ENCODE assay signal across 8 cellular contexts in genomic region chr11:73288873-73289707, GRCh38. TPM values are rescaled to one million over a fixed set of nuclear protein-coding genes. Genes with fewer than 3 reads are reported as not detected.
DNase-seq lines count a peak whose midpoint lies in the region; ATAC-seq, FAIRE-seq and TF ChIP-seq lines count a peak whose summit lies in the region.

No MANE protein-coding gene starts in this region.

- H3K27me3 Mint-ChIP-seq in activated CD4-positive, alpha-beta T cell treated with anti-CD3 and anti-CD28 coated beads for 36 hours: no peaks in the 10 kb centered on the region

- POLR2A ChIA-PET in activated CD4-positive, alpha-beta T cell treated with anti-CD3 and anti-CD28 coated beads for 36 hours (lab: Charles Lee): no interaction called here

- no peaks in the 10 kb centered on the region for H3K27me3 ChIP-seq in right lobe of liver

- peak; percentile 78 to 88 (median 81) for TF ChIP-seq CTCF in right lobe of liver (IDR thresholded peaks at IDR 0.05)

- peaks cover 6% of the 10 kb centered on the region for H3K4me1 Mint-ChIP-seq in activated CD4-positive, alpha-beta T cell treated with anti-CD3 and anti-CD28 coated beads for 36 hours

- TF ChIP-seq POLR2A in right lobe of liver (IDR thresholded peaks at IDR 0.05): no peak

- peak; percentile 46 for ATAC-seq in HG03039 (IDR thresholded peaks at IDR 0.05; ENCODE audit: unreplicated experiment)
- peak; percentile 86 for ATAC-seq in activated CD4-positive, alpha-beta T cell treated with anti-CD3 and anti-CD28 coated beads for 36 hours
- peak; percentile 83 to 90 (median 86) for ATAC-seq in right lobe of liver

- no peak overlapping the region for H3K4me3 Mint-ChIP-seq in activated CD4-positive, alpha-beta T cell treated with anti-CD3 and anti-CD28 coated beads for 36 hours

- H3K9me3 Mint-ChIP-seq in activated CD4-positive, alpha-beta T cell treated with anti-CD3 and anti-CD28 coated beads for 36 hours (ENCODE audit: low read depth): no peaks in the 10 kb centered on the region

- H3K4me3 ChIP-seq in right lobe of liver: no peak overlapping the region

- H3K36me3 Mint-ChIP-seq in activated CD4-positive, alpha-beta T cell treated with anti-CD3 and anti-CD28 coated beads for 36 hours (ENCODE audit: low read depth): no peaks in the 10 kb centered on the region

- 16% methylated on average over 9 of the region's 17 CpGs for WGBS in right lobe of liver (ENCODE audit: insufficient coverage, low coverage, low lambda C conversion rate, missing lambda C conversion rate)

- CTCF ChIA-PET in activated CD4-positive, alpha-beta T cell treated with anti-CD3 and anti-CD28 coated beads for 36 hours (lab: Charles Lee): interaction anchor here (0.7 to 4.4 kb wide), 12 partner anchors 8 to 818 kb away, joined by 3 to 15 read pairs (median 4); partner anchors contain the start of gene ARHGEF17

- DNase-seq in AG08395 (ENCODE audit: low spot score) (peak; percentile 88), GM18507 (ENCODE audit: extremely low spot score, insufficient read length, low read depth) (peak; percentile 76), NCI-H2171 treated with DMSO at 0.1 percent for 48 hours (lab: John Stamatoyannopoulos, UW) (peak; percentile 62), dermis microvascular lymphatic vessel endothelial cell (ENCODE audit: low read depth in 2 of 2) (peak; percentile 62 to 83), right lobe of liver (peak; percentile 72 to 82 (median 73))
- DNase-seq in activated CD4-positive, alpha-beta T cell treated with anti-CD3 and anti-CD28 coated beads for 36 hours: peak; percentile 75
- DNase-seq in stimulated activated CD4-positive, alpha-beta T cell treated with anti-CD3 and anti-CD28 coated beads, TNF-alpha, amount 100 ng/mL, for 1 hour (ENCODE audit: low read depth in 3 of 3, low spot score in 1 of 3): peak in 2 of 3 donors; percentile 11 to 21

- H3K36me3 ChIP-seq in right lobe of liver: no peaks in the 10 kb centered on the region

- intact Hi-C loops in activated CD4-positive, alpha-beta T cell treated with anti-CD3 and anti-CD28 coated beads for 36 hours (cut with DNase I, micrococcal nuclease): loop anchor here (1.0 kb wide), 1 partner anchor 104 kb away; no protein-coding TSS in a partner anchor
- intact Hi-C loops in right lobe of liver (cut with DNase I): no loop called here

- peak overlapping the region in 2 of 3 donors; percentile 67 to 80 for H3K27ac ChIP-seq in right lobe of liver

- no peak overlapping the region for H3K27ac Mint-ChIP-seq in activated CD4-positive, alpha-beta T cell treated with anti-CD3 and anti-CD28 coated beads for 36 hours

- FAIRE-seq in GM18507 (lab: Jason Lieb, UNC): peak; percentile 89

- no peaks in the 10 kb centered on the region for H3K9me3 ChIP-seq in right lobe of liver

- peaks cover 0 to 6% (median 3%) of the 10 kb centered on the region in 4 donors for H3K4me1 ChIP-seq in right lobe of liver

RNA-seq across cellular contexts. Expression of gene P2RY6, which starts 17.0 kb away (rescaled TPM):
- not detected for total RNA-seq in activated CD4-positive, alpha-beta T cell treated with anti-CD3 and anti-CD28 coated beads for 36 hours
- total RNA-seq in dermis microvascular lymphatic vessel endothelial cell (0.25 and 0.26 TPM in 2 replicates), right lobe of liver (1 to 10 TPM in 1 of 6 experiments, under 1 TPM in 5; 0.24 to 1.8 (median 0.62) TPM)

RNA-seq across cellular contexts. Expression of gene ARHGEF17, which starts 19.0 kb away (rescaled TPM):
- under 1 TPM in 1 of 2 experiments, not detected in 1; 0.05 TPM for total RNA-seq in activated CD4-positive, alpha-beta T cell treated with anti-CD3 and anti-CD28 coated beads for 36 hours
- total RNA-seq in dermis microvascular lymphatic vessel endothelial cell (29.8 and 59.0 TPM in 2 replicates), right lobe of liver (1 to 10 TPM; 4.6 to 7.3 (median 5.4) TPM)

Comparison
In these comparisons a context has a peak if more than half of its experiments do, and no peak if none do; other contexts are left out.
1. DNase-seq: peak in every context shown above with its lines; median percentile 88 in AG08395; 76 in GM18507; 75 in activated CD4-positive, alpha-beta T cell treated with anti-CD3 and anti-CD28 coated beads for 36 hours; 73 in right lobe of liver; 72 in dermis microvascular lymphatic vessel endothelial cell; 62 in NCI-H2171 treated with DMSO at 0.1 percent for 48 hours; 16 in stimulated activated CD4-positive, alpha-beta T cell treated with anti-CD3 and anti-CD28 coated beads, TNF-alpha, amount 100 ng/mL, for 1 hour.
2. RNA of gene ARHGEF17, which starts 19.0 kb away (total RNA-seq): 29.8 to 59.0 TPM in dermis microvascular lymphatic vessel endothelial cell and 4.6 to 7.3 TPM in right lobe of liver; 0.05 TPM in activated CD4-positive, alpha-beta T cell treated with anti-CD3 and anti-CD28 coated beads for 36 hours; every median in the first group is over 4 times any median in the second.
3. intact Hi-C loops: an anchor here in activated CD4-positive, alpha-beta T cell treated with anti-CD3 and anti-CD28 coated beads for 36 hours (1.0 kb wide); none called in right lobe of liver.
4. Peak in every context shown above with its lines, with median percentiles within 50 percentile points of each other: ATAC-seq.